ENCODE assay signal across 26 cellular contexts in genomic region chr3:76873509-76874242, GRCh38.
A peak's percentile ranks its signal among the peaks of the same experiment; 100 is the strongest.
DNase-seq lines count a peak whose midpoint lies in the region; FAIRE-seq and TF ChIP-seq lines count a peak whose summit lies in the region.
"Had no signal": no experiment of that assay in that cellular context is flagged by ENCODE, and none has a peak within 500 bp of the region (broad histone marks: within the 10 kb centered on the region; RNA-seq: fewer than 3 reads in every experiment).

No MANE protein-coding gene starts in this region.

- H3K4me1 ChIP-seq in NT2/D1 (ENCODE audit: insufficient read depth, insufficient read length) = no peaks in the 10 kb centered on the region
- peaks cover 0 to 11% of the 10 kb centered on the region in 2 donors for H3K4me1 ChIP-seq in kidney (ENCODE audit: control insufficient read depth in 1 of 2, insufficient read depth in 1 of 2, low read depth in 1 of 2, low read length in 2 of 2)
- H3K4me1 ChIP-seq in mesodermal cell (ENCODE audit: control insufficient read depth, insufficient read depth, low read length, poor library complexity, severe bottlenecking) = peaks cover 6% of the 10 kb centered on the region
- no peaks in the 10 kb centered on the region for H3K4me1 ChIP-seq in spleen
- H3K4me1 ChIP-seq: esophagus muscularis mucosa, foreskin keratinocyte, heart left ventricle had no signal

- H3K4me3 ChIP-seq in NT2/D1 (ENCODE audit: insufficient read length, low read depth) = no peak overlapping the region
- H3K4me3 ChIP-seq in kidney (ENCODE audit: low read length in 2 of 2) = no peak overlapping the region
- H3K4me3 ChIP-seq in mesodermal cell (ENCODE audit: extremely low read depth, insufficient read depth, low read length, poor library complexity, severe bottlenecking) = no peak overlapping the region
- no peak overlapping the region for H3K4me3 ChIP-seq in spleen
- H3K4me3 ChIP-seq: esophagus muscularis mucosa, heart left ventricle had no signal

- no peak for TF ChIP-seq POLR2A in spleen (IDR thresholded peaks at IDR 0.05)

- H3K4me1 Mint-ChIP-seq in activated CD4-positive, alpha-beta T cell treated with anti-CD3 and anti-CD28 coated beads, Interleukin-2, amount 10 ng/mL, durations not matched to agents 24 days and 14 days = no peaks in the 10 kb centered on the region
- H3K4me1 Mint-ChIP-seq: activated naive CD8-positive, alpha-beta T cell treated with anti-CD3 and anti-CD28 coated beads for 36 hours had no signal

- H3K27ac ChIP-seq in kidney (ENCODE audit: low read depth in 2 of 2, low read length in 2 of 2) (peak overlapping the region; percentile 0 to 78), mesodermal cell (ENCODE audit: low read depth, low read length, severe bottlenecking) (peak overlapping the region; percentile 55), spleen (no peak overlapping the region)
- H3K27ac ChIP-seq: esophagus muscularis mucosa, foreskin keratinocyte, heart left ventricle, RWPE1 had no signal

- no peaks in the 10 kb centered on the region for H3K36me3 ChIP-seq in NT2/D1 (ENCODE audit: insufficient read depth, insufficient read length, low read length)
- no peaks in the 10 kb centered on the region for H3K36me3 ChIP-seq in kidney (ENCODE audit: control insufficient read depth in 1 of 2, insufficient read depth in 2 of 2, low read length in 2 of 2)
- no peaks in the 10 kb centered on the region for H3K36me3 ChIP-seq in mesodermal cell (ENCODE audit: control insufficient read depth, insufficient read depth, low read length)
- H3K36me3 ChIP-seq in spleen = no peaks in the 10 kb centered on the region
- H3K36me3 ChIP-seq: esophagus muscularis mucosa, heart left ventricle had no signal

- H3K27ac Mint-ChIP-seq in activated CD4-positive, alpha-beta T cell treated with anti-CD3 and anti-CD28 coated beads, Interleukin-2, amount 10 ng/mL, durations not matched to agents 24 days and 14 days = no peak overlapping the region
- H3K27ac Mint-ChIP-seq: activated naive CD8-positive, alpha-beta T cell treated with anti-CD3 and anti-CD28 coated beads for 36 hours; dendritic cell treated with granulocyte-macrophage colony-stimulating factor and Interleukin-4, amounts not matched to agents 40 ng/mL and 50 ng/mL, for 4 days; stimulated activated naive CD8-positive, alpha-beta T cell treated with anti-CD3 and anti-CD28 coated beads, Interleukin-15, Interleukin-2, amounts not matched to agents 100 ng/mL and 50 ng/mL, for 24 hours had no signal

- H3K9ac ChIP-seq in NT2/D1 (ENCODE audit: insufficient read length, low read depth) (no peak overlapping the region), kidney (ENCODE audit: low read length in 2 of 2) (no peak overlapping the region)

- H3K27me3 ChIP-seq in NT2/D1 (ENCODE audit: insufficient read depth, insufficient read length) (no peaks in the 10 kb centered on the region), spleen (replicated peaks in 1 of 7) (no peaks in the 10 kb centered on the region)
- H3K27me3 ChIP-seq: esophagus muscularis mucosa, foreskin keratinocyte, heart left ventricle had no signal

- H3K27me3 Mint-ChIP-seq in activated CD4-positive, alpha-beta T cell treated with anti-CD3 and anti-CD28 coated beads, Interleukin-2, amount 10 ng/mL, durations not matched to agents 24 days and 14 days = no peaks in the 10 kb centered on the region
- H3K27me3 Mint-ChIP-seq: activated naive CD8-positive, alpha-beta T cell treated with anti-CD3 and anti-CD28 coated beads for 36 hours; dendritic cell treated with granulocyte-macrophage colony-stimulating factor and Interleukin-4, amounts not matched to agents 40 ng/mL and 50 ng/mL, for 4 days; stimulated activated naive CD8-positive, alpha-beta T cell treated with anti-CD3 and anti-CD28 coated beads, Interleukin-15, Interleukin-2, amounts not matched to agents 100 ng/mL and 50 ng/mL, for 24 hours had no signal

- TF ChIP-seq CTCF in kidney (IDR thresholded peaks at IDR 0.05; ENCODE audit: borderline replicate concordance, extremely low read depth, insufficient read depth) = no peak
- no peak for TF ChIP-seq CTCF in spleen (IDR thresholded peaks at IDR 0.05 in 8 of 11, conservative IDR thresholded peaks at IDR 0.05 in 3 of 11)

- H3K9me3 Mint-ChIP-seq in activated CD4-positive, alpha-beta T cell treated with anti-CD3 and anti-CD28 coated beads, Interleukin-2, amount 10 ng/mL, durations not matched to agents 24 days and 14 days = no peaks in the 10 kb centered on the region

- intact Hi-C loops in kidney (cut with DNase I) (no loop called here), spleen (cut with DNase I; ENCODE audit: low total_unique reads) (no loop called here), posterior vena cava (cut with DNase I) (no loop called here)
- intact Hi-C loops in activated CD4-positive, alpha-beta T cell treated with anti-CD3 and anti-CD28 coated beads, Interleukin-2, amount 10 ng/mL, durations not matched to agents 24 days and 14 days (cut with micrococcal nuclease) = no loop called here

- peak; percentile 25 for DNase-seq in NT2/D1 (ENCODE audit: low read depth, low spot score)
- DNase-seq in kidney = no peak
- peak; percentile 25 for DNase-seq in spleen
- no peak for DNase-seq in posterior vena cava (ENCODE audit: low spot score)
- no peak for DNase-seq in GM19239 (ENCODE audit: insufficient read length, low spot score)
- no peak for DNase-seq in activated CD4-positive, alpha-beta T cell treated with anti-CD3 and anti-CD28 coated beads, Interleukin-2, amount 10 ng/mL, durations not matched to agents 24 days and 14 days
- no peak for DNase-seq in HTR-8/SVneo (ENCODE audit: insufficient read length, low spot score)
- DNase-seq: activated CD4-positive, CD25-positive, alpha-beta regulatory T cell treated with anti-CD3 and anti-CD28 coated beads, Interleukin-2, amount 50 U/mL, for 72 hours; activated naive CD8-positive, alpha-beta T cell treated with anti-CD3 and anti-CD28 coated beads for 36 hours; activated T-cell treated with anti-CD3 and anti-CD28 coated beads for 4 hours; foreskin keratinocyte; heart left ventricle; KG1; left ventricle myocardium superior; MM.1S; NCI-H1417 treated with DMSO at 0.1 percent for 48 hours; NCI-H748 treated with DMSO at 0.1 percent for 48 hours; posterior cingulate gyrus had no signal

- 82 to 89% methylated on average over 8 to 9 of the region's 10 CpGs for WGBS in mesodermal cell (ENCODE audit: insufficient coverage in 2 of 2), 2 experiments
- 89 to 94% (median 90%) methylated on average over 10 of the region's 10 CpGs for WGBS in spleen, 5 donors

- H3K9me3 ChIP-seq in NT2/D1 (ENCODE audit: insufficient read depth, low read length) = peaks cover 7% of the 10 kb centered on the region; the same call in 1 of the 2 replicates
- no peaks in the 10 kb centered on the region for H3K9me3 ChIP-seq in kidney (ENCODE audit: control insufficient read depth in 1 of 2, low read length in 2 of 2)
- no peaks in the 10 kb centered on the region for H3K9me3 ChIP-seq in mesodermal cell (ENCODE audit: control insufficient read depth, low read length)
- H3K9me3 ChIP-seq in spleen = peaks cover 0 to 20% (median 6%) of the 10 kb centered on the region in 8 donors

- no peaks in the 10 kb centered on the region for H3K36me3 Mint-ChIP-seq in activated CD4-positive, alpha-beta T cell treated with anti-CD3 and anti-CD28 coated beads, Interleukin-2, amount 10 ng/mL, durations not matched to agents 24 days and 14 days (ENCODE audit: low read depth)
- H3K36me3 Mint-ChIP-seq: activated naive CD8-positive, alpha-beta T cell treated with anti-CD3 and anti-CD28 coated beads for 36 hours had no signal

- H3K4me3 Mint-ChIP-seq in activated CD4-positive, alpha-beta T cell treated with anti-CD3 and anti-CD28 coated beads, Interleukin-2, amount 10 ng/mL, durations not matched to agents 24 days and 14 days = no peak overlapping the region
- H3K4me3 Mint-ChIP-seq: activated naive CD8-positive, alpha-beta T cell treated with anti-CD3 and anti-CD28 coated beads for 36 hours; dendritic cell treated with granulocyte-macrophage colony-stimulating factor and Interleukin-4, amounts not matched to agents 40 ng/mL and 50 ng/mL, for 4 days; stimulated activated naive CD8-positive, alpha-beta T cell treated with anti-CD3 and anti-CD28 coated beads, Interleukin-15, Interleukin-2, amounts not matched to agents 100 ng/mL and 50 ng/mL, for 24 hours had no signal

- no peak for FAIRE-seq in kidney (lab: Jason Lieb, UNC)
- FAIRE-seq in GM19239 (lab: Jason Lieb, UNC) = no peak
- FAIRE-seq in HTR-8/SVneo (lab: Jason Lieb, UNC) = no peak
- FAIRE-seq: astrocyte, D721Med, TTC549 had no signal

Comparison
In these comparisons a context has a peak if more than half of its experiments do, and no peak if none do; other contexts are left out.
1. DNase-seq: peak in NT2/D1 (single experiment) and spleen (single experiment); none in kidney (single experiment), posterior vena cava (single experiment), GM19239 (single experiment), activated CD4-positive, alpha-beta T cell treated with anti-CD3 and anti-CD28 coated beads, Interleukin-2, amount 10 ng/mL, durations not matched to agents 24 days and 14 days (single experiment) and HTR-8/SVneo (single experiment).
2. H3K27ac ChIP-seq: peak in kidney (2 of 2) and mesodermal cell (single experiment); none in spleen (0 of 8).